1 cellular context compared by ENCODE assay signal in the genomic region with DNA sequence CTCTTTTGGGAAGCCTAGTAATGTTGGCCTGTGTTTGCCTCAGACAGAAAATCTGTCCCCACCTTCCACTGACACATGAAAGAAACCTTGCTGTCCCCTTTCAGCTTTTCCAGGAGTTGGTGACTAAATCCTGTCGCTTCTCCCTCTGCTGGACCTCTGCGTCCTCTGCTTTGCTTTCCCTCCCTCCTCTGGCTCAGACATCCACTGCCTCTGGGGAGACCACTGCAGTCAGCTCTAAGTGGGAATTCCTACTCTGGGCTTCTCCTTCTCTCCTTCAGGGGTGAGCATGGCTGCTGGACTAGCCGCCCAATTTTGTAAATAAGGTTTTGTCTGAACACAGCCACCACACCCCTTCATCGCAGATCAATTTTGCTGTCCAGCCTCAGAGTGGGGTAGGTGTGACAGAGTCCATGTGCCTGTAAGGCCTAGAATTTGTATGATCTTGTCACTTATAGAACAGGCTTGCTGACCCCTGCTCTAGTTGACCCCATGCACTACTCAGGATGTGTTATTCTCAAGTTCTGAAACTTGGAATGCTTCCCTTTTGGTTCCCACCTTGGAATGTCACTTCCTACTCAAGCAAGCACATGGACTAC.
A peak's percentile ranks its signal among the peaks of the same experiment; 100 is the strongest.
TF ChIP-seq lines count a peak whose summit lies in the region.

No MANE protein-coding gene starts in this region.

TF ChIP-seq in HepG2, 621 proteins besides CTCF, POLR2A, EP300 and RAD21:
- TF ChIP-seq NRL (CRISPR knock-in tag; IDR thresholded peaks at IDR 0.05; ENCODE audit: borderline replicate concordance) (no peak), SMARCE1 (IDR thresholded peaks at IDR 0.05; ENCODE audit: borderline replicate concordance) (no peak), HNF4A (CRISPR knock-in tag; IDR thresholded peaks at IDR 0.05) (peak; percentile 13; the same call in 1 of the 2 replicates), SMC3 (IDR thresholded peaks at IDR 0.05; ENCODE audit: low read length) (peak; percentile 13; the same call in 1 of the 2 replicates)
